ENCODE assay signal across 24 cellular contexts in the genomic region with DNA sequence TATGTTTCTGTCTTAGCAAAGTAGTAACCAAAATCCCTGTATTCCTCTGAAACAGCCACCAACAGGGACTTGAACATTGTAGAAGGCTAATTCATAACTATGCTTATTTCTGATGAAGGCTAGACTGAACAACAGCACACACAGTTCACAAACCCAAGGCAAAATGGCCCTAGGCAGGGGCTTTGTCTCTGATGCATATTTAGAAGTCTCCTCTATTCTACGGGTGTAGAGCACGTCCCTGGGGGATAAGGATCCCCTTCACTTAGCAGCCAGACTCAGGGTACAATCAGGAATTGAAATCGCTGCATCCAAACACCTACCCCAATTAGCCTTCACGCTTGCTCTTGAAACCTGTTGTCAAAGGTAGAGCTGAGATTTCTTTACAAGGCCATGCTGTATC. TPM values are rescaled to one million over a fixed set of nuclear protein-coding genes. Genes with fewer than 3 reads are reported as not detected.
"Had no signal": no experiment of that assay in that cellular context is flagged by ENCODE, and none has a peak within 500 bp of the region (broad histone marks: within the 10 kb centered on the region; RNA-seq: fewer than 3 reads in every experiment).

No MANE protein-coding gene starts in this region.

- DNase-seq: activated CD4-positive, alpha-beta T cell treated with anti-CD3 and anti-CD28 coated beads, Interleukin-2, amount 10 ng/mL, durations not matched to agents 7 days and 5 days; activated CD8-positive, alpha-beta T cell treated with anti-CD3 and anti-CD28 coated beads, Interleukin-2, amount 10 ng/mL, durations not matched to agents 7 days and 5 days; activated naive CD4-positive, alpha-beta T cell treated with anti-CD3 and anti-CD28 coated beads, Interleukin-2, amount 10 ng/mL, durations not matched to agents 7 days and 5 days; activated naive CD8-positive, alpha-beta T cell treated with anti-CD3 and anti-CD28 coated beads, Interleukin-2, amount 50 U/mL, for 24 hours; activated T-cell treated with anti-CD3 and anti-CD28 coated beads, Interleukin-2, amount 50 U/mL, for 24 hours; aorta; cerebellar nuclear complex; effector CD8-positive, alpha-beta T cell; heart right ventricle; immature natural killer cell; kidney glomerular epithelial cell; mesendoderm; naive thymus-derived CD8-positive, alpha-beta T cell; stimulated activated CD4-positive, alpha-beta T cell treated with anti-CD3 and anti-CD28 coated beads, Interleukin-4, amount 100 ng/mL, for 1 hour; stomach had no signal

- H3K9ac ChIP-seq: parathyroid adenoma had no signal

- H2AFZ ChIP-seq: parathyroid adenoma had no signal

- ATAC-seq: activated CD8-positive, alpha-beta T cell treated with anti-CD3 and anti-CD28 coated beads, Interleukin-2, amount 10 ng/mL, durations not matched to agents 7 days and 5 days; activated naive CD8-positive, alpha-beta T cell treated with anti-CD3 and anti-CD28 coated beads, Interleukin-2, amount 50 U/mL, for 24 hours; gastroesophageal sphincter; heart right ventricle; naive thymus-derived CD8-positive, alpha-beta T cell; sciatic nerve; stimulated activated effector memory CD8-positive, alpha-beta T cell treated with anti-CD3 and anti-CD28 coated beads, Interleukin-12 subunit alpha, Interleukin-12 subunit beta, amount 100 ng/mL, for 72 hours had no signal

- H3K4me1 ChIP-seq: breast epithelium, heart right ventricle had no signal

- H3K27ac Mint-ChIP-seq: activated CD4-positive, alpha-beta T cell treated with anti-CD3 and anti-CD28 coated beads, Interleukin-2, amount 10 ng/mL, durations not matched to agents 7 days and 5 days; activated CD8-positive, alpha-beta T cell treated with anti-CD3 and anti-CD28 coated beads, Interleukin-2, amount 10 ng/mL, durations not matched to agents 7 days and 5 days; activated naive CD4-positive, alpha-beta T cell treated with anti-CD3 and anti-CD28 coated beads, Interleukin-2, amount 10 ng/mL, durations not matched to agents 7 days and 5 days; activated naive CD8-positive, alpha-beta T cell treated with anti-CD3 and anti-CD28 coated beads, Interleukin-2, amount 50 U/mL, for 24 hours; activated T-cell treated with anti-CD3 and anti-CD28 coated beads, Interleukin-2, amount 50 U/mL, for 24 hours; activated T-helper 2 cell treated with anti-CD3 and anti-CD28 coated beads, Interferon-gamma antibody, Interleukin-2, Interleukin-4, amounts not matched to agents 10 μg/mL and 5 μg/mL and 100 μg/mL, durations not matched to agents 14 hours and 24 hours and 36 hours; immature natural killer cell; naive thymus-derived CD8-positive, alpha-beta T cell; stimulated activated effector memory CD8-positive, alpha-beta T cell treated with anti-CD3 and anti-CD28 coated beads, Interleukin-12 subunit alpha, Interleukin-12 subunit beta, amount 100 ng/mL, for 72 hours had no signal

- H3K36me3 Mint-ChIP-seq: activated naive CD4-positive, alpha-beta T cell treated with anti-CD3 and anti-CD28 coated beads, Interleukin-2, amount 10 ng/mL, durations not matched to agents 7 days and 5 days; immature natural killer cell; naive thymus-derived CD8-positive, alpha-beta T cell; stimulated activated effector memory CD8-positive, alpha-beta T cell treated with anti-CD3 and anti-CD28 coated beads, Interleukin-12 subunit alpha, Interleukin-12 subunit beta, amount 100 ng/mL, for 72 hours had no signal

- H3K79me2 ChIP-seq: parathyroid adenoma had no signal

- H3K27me3 Mint-ChIP-seq: activated CD4-positive, alpha-beta T cell treated with anti-CD3 and anti-CD28 coated beads, Interleukin-2, amount 10 ng/mL, durations not matched to agents 7 days and 5 days; activated naive CD4-positive, alpha-beta T cell treated with anti-CD3 and anti-CD28 coated beads, Interleukin-2, amount 10 ng/mL, durations not matched to agents 7 days and 5 days; activated naive CD8-positive, alpha-beta T cell treated with anti-CD3 and anti-CD28 coated beads, Interleukin-2, amount 50 U/mL, for 24 hours; activated T-cell treated with anti-CD3 and anti-CD28 coated beads, Interleukin-2, amount 50 U/mL, for 24 hours had no signal

- H3K4me1 Mint-ChIP-seq: activated CD4-positive, alpha-beta T cell treated with anti-CD3 and anti-CD28 coated beads, Interleukin-2, amount 10 ng/mL, durations not matched to agents 7 days and 5 days; activated naive CD4-positive, alpha-beta T cell treated with anti-CD3 and anti-CD28 coated beads, Interleukin-2, amount 10 ng/mL, durations not matched to agents 7 days and 5 days; activated naive CD8-positive, alpha-beta T cell treated with anti-CD3 and anti-CD28 coated beads, Interleukin-2, amount 50 U/mL, for 24 hours; immature natural killer cell; naive thymus-derived CD8-positive, alpha-beta T cell; stimulated activated effector memory CD8-positive, alpha-beta T cell treated with anti-CD3 and anti-CD28 coated beads, Interleukin-12 subunit alpha, Interleukin-12 subunit beta, amount 100 ng/mL, for 72 hours had no signal

- H3K4me2 ChIP-seq: smooth muscle cell had no signal

- H3K27ac ChIP-seq: breast epithelium, gastroesophageal sphincter, heart right ventricle, parathyroid adenoma had no signal

- H3K27me3 ChIP-seq: breast epithelium, esophagus muscularis mucosa, gastroesophageal sphincter, stomach had no signal

- H3K9me3 Mint-ChIP-seq: activated CD4-positive, alpha-beta T cell treated with anti-CD3 and anti-CD28 coated beads, Interleukin-2, amount 10 ng/mL, durations not matched to agents 7 days and 5 days; activated T-cell treated with anti-CD3 and anti-CD28 coated beads, Interleukin-2, amount 50 U/mL, for 24 hours; activated T-helper 2 cell treated with anti-CD3 and anti-CD28 coated beads, Interferon-gamma antibody, Interleukin-2, Interleukin-4, amounts not matched to agents 10 μg/mL and 5 μg/mL and 100 μg/mL, durations not matched to agents 14 hours and 24 hours and 36 hours; stimulated activated effector memory CD8-positive, alpha-beta T cell treated with anti-CD3 and anti-CD28 coated beads, Interleukin-12 subunit alpha, Interleukin-12 subunit beta, amount 100 ng/mL, for 72 hours had no signal

- H3K9me3 ChIP-seq: breast epithelium, esophagus muscularis mucosa, gastroesophageal sphincter, stomach had no signal

- H3K4me3 Mint-ChIP-seq: activated CD4-positive, alpha-beta T cell treated with anti-CD3 and anti-CD28 coated beads, Interleukin-2, amount 10 ng/mL, durations not matched to agents 7 days and 5 days; activated CD8-positive, alpha-beta T cell treated with anti-CD3 and anti-CD28 coated beads, Interleukin-2, amount 10 ng/mL, durations not matched to agents 7 days and 5 days; activated naive CD4-positive, alpha-beta T cell treated with anti-CD3 and anti-CD28 coated beads, Interleukin-2, amount 10 ng/mL, durations not matched to agents 7 days and 5 days; activated naive CD8-positive, alpha-beta T cell treated with anti-CD3 and anti-CD28 coated beads, Interleukin-2, amount 50 U/mL, for 24 hours; activated T-cell treated with anti-CD3 and anti-CD28 coated beads, Interleukin-2, amount 50 U/mL, for 24 hours; immature natural killer cell; naive thymus-derived CD8-positive, alpha-beta T cell; stimulated activated effector memory CD8-positive, alpha-beta T cell treated with anti-CD3 and anti-CD28 coated beads, Interleukin-12 subunit alpha, Interleukin-12 subunit beta, amount 100 ng/mL, for 72 hours had no signal

RNA-seq across cellular contexts. Expression of gene FGFR2, which starts 45.5 kb away (rescaled TPM):
- total RNA-seq: activated CD4-positive, alpha-beta T cell treated with anti-CD3 and anti-CD28 coated beads, Interleukin-2, amount 10 ng/mL, durations not matched to agents 7 days and 5 days; activated CD8-positive, alpha-beta T cell treated with anti-CD3 and anti-CD28 coated beads, Interleukin-2, amount 10 ng/mL, durations not matched to agents 7 days and 5 days; activated T-helper 2 cell treated with anti-CD3 and anti-CD28 coated beads, Interferon-gamma antibody, Interleukin-2, Interleukin-4, amounts not matched to agents 10 μg/mL and 5 μg/mL and 100 μg/mL, durations not matched to agents 14 hours and 24 hours and 36 hours; endothelial cell of umbilical vein; naive thymus-derived CD8-positive, alpha-beta T cell had no signal
